Comparison of ENCODE assay signal across 28 cellular contexts in genomic region chr5:132202711-132203463, GRCh38. TPM values are rescaled to one million over a fixed set of nuclear protein-coding genes. Genes with fewer than 3 reads are reported as not detected.
DNase-seq lines count a peak whose midpoint lies in the region; ATAC-seq and TF ChIP-seq lines count a peak whose summit lies in the region.
"Had no signal": no experiment of that assay in that cellular context is flagged by ENCODE, and none has a peak within 500 bp of the region (broad histone marks: within the 10 kb centered on the region; RNA-seq: fewer than 3 reads in every experiment).

No MANE protein-coding gene starts in this region.

- H3K79me1 ChIP-seq in mesendoderm (ENCODE audit: low read length), result no peaks in the 10 kb centered on the region

- H3K9me3 Mint-ChIP-seq in activated T-helper 1 cell treated with anti-CD3 and anti-CD28 coated beads, Interleukin-12 subunit alpha, Interleukin-12 subunit beta, Interleukin-2, Interleukin-4 antibody, amounts not matched to agents 30 ng/mL and 10 ng/mL and 1 ng/mL, durations not matched to agents 14 hours and 24 hours and 36 hours, result no peaks in the 10 kb centered on the region
- H3K9me3 Mint-ChIP-seq: activated CD4-positive, alpha-beta T cell treated with anti-CD3 and anti-CD28 coated beads, Interleukin-2, amount 10 ng/mL, durations not matched to agents 7 days and 5 days; activated naive CD4-positive, alpha-beta T cell treated with anti-CD3 and anti-CD28 coated beads, Interleukin-2, amount 50 U/mL, for 72 hours; activated T-helper 2 cell treated with anti-CD3 and anti-CD28 coated beads, Interferon-gamma antibody, Interleukin-2, Interleukin-4, amounts not matched to agents 10 μg/mL and 5 μg/mL and 100 μg/mL, durations not matched to agents 14 hours and 24 hours and 36 hours; natural killer cell had no signal

- H3K4me2 ChIP-seq in mesendoderm (ENCODE audit: low read length), result no peak overlapping the region

- no peaks in the 10 kb centered on the region for H3K27me3 Mint-ChIP-seq in activated T-helper 1 cell treated with anti-CD3 and anti-CD28 coated beads, Interleukin-12 subunit alpha, Interleukin-12 subunit beta, Interleukin-2, Interleukin-4 antibody, amounts not matched to agents 30 ng/mL and 10 ng/mL and 1 ng/mL, durations not matched to agents 14 hours and 24 hours and 36 hours (ENCODE audit: insufficient read depth)

- H3K27ac ChIP-seq in heart right ventricle (peak overlapping the region in 7 of 10 donors; percentile 12 to 71 (median 52)), mesendoderm (ENCODE audit: low read depth, low read length) (no peak overlapping the region), vagina (no peak overlapping the region), upper lobe of right lung (no peak overlapping the region)
- H3K27ac ChIP-seq: ovary, sigmoid colon, transverse colon had no signal

- no peak for ATAC-seq in heart right ventricle
- no peak for ATAC-seq in left ventricle myocardium superior
- no peak for ATAC-seq in upper lobe of right lung
- no peak for ATAC-seq in HG03439 (IDR thresholded peaks at IDR 0.05; ENCODE audit: unreplicated experiment)
- ATAC-seq: activated naive CD4-positive, alpha-beta T cell treated with anti-CD3 and anti-CD28 coated beads, Interleukin-2, amount 50 U/mL, for 72 hours; left colon; natural killer cell had no signal

- no peak overlapping the region for H2BK120ac ChIP-seq in mesendoderm (ENCODE audit: low read depth, low read length)

- H3K56ac ChIP-seq in mesendoderm (ENCODE audit: low read length), result no peak overlapping the region

- DNase-seq in heart right ventricle, result no peak
- DNase-seq in left ventricle myocardium superior, result no peak
- DNase-seq in activated T-helper 1 cell treated with anti-CD3 and anti-CD28 coated beads, Interleukin-12 subunit alpha, Interleukin-12 subunit beta, Interleukin-2, Interleukin-4 antibody, amounts not matched to agents 30 ng/mL and 10 ng/mL and 1 ng/mL, durations not matched to agents 14 hours and 24 hours and 36 hours (ENCODE audit: low spot score), result no peak
- no peak for DNase-seq in mesendoderm
- peak; percentile 54 to 55 for DNase-seq in vagina (ENCODE audit: extremely low spot score in 2 of 2)
- DNase-seq in upper lobe of right lung, result no peak
- no peak for DNase-seq in NCI-H82 (lab: John Stamatoyannopoulos, UW)
- DNase-seq: activated CD4-positive, alpha-beta T cell treated with anti-CD3 and anti-CD28 coated beads, Interleukin-2, amount 10 ng/mL, durations not matched to agents 7 days and 5 days; cerebellar nuclear complex; GF-D8; left colon; midbrain; natural killer cell; NCI-H1092 treated with DMSO at 0.1 percent for 48 hours; NCI-H2029; NCI-H226; NCI-H748 treated with DMSO at 0.1 percent for 48 hours; ovary; SHP77 treated with DMSO at 0.1 percent for 48 hours; sigmoid colon; stimulated activated CD4-positive, alpha-beta T cell treated with anti-CD3 and anti-CD28 coated beads, Interleukin-15, amount 100 ng/mL, for 24 hours; SW 1271; T1000; transverse colon had no signal

- intact Hi-C loops in heart right ventricle (cut with DNase I) (no loop called here), left ventricle myocardium superior (cut with micrococcal nuclease) (no loop called here), vagina (cut with DNase I) (no loop called here), upper lobe of right lung (cut with DNase I) (no loop called here)
- intact Hi-C loops in activated T-helper 1 cell treated with anti-CD3 and anti-CD28 coated beads, Interleukin-12 subunit alpha, Interleukin-12 subunit beta, Interleukin-2, Interleukin-4 antibody, amounts not matched to agents 30 ng/mL and 10 ng/mL and 1 ng/mL, durations not matched to agents 14 hours and 24 hours and 36 hours (cut with micrococcal nuclease), result no loop called here

- H3K36me3 Mint-ChIP-seq in activated T-helper 1 cell treated with anti-CD3 and anti-CD28 coated beads, Interleukin-12 subunit alpha, Interleukin-12 subunit beta, Interleukin-2, Interleukin-4 antibody, amounts not matched to agents 30 ng/mL and 10 ng/mL and 1 ng/mL, durations not matched to agents 14 hours and 24 hours and 36 hours (ENCODE audit: low read depth), result peaks cover 49% of the 10 kb centered on the region
- H3K36me3 Mint-ChIP-seq: activated naive CD4-positive, alpha-beta T cell treated with anti-CD3 and anti-CD28 coated beads, Interleukin-2, amount 50 U/mL, for 72 hours; natural killer cell had no signal

- H2BK5ac ChIP-seq in mesendoderm (ENCODE audit: low read length), result no peak overlapping the region

- no peak overlapping the region for H3K18ac ChIP-seq in mesendoderm (ENCODE audit: low read length)

- peaks cover 12% of the 10 kb centered on the region for H3K4me1 Mint-ChIP-seq in activated T-helper 1 cell treated with anti-CD3 and anti-CD28 coated beads, Interleukin-12 subunit alpha, Interleukin-12 subunit beta, Interleukin-2, Interleukin-4 antibody, amounts not matched to agents 30 ng/mL and 10 ng/mL and 1 ng/mL, durations not matched to agents 14 hours and 24 hours and 36 hours (ENCODE audit: low read depth)
- H3K4me1 Mint-ChIP-seq: activated CD4-positive, alpha-beta T cell treated with anti-CD3 and anti-CD28 coated beads, Interleukin-2, amount 10 ng/mL, durations not matched to agents 7 days and 5 days had no signal

- H3K4me1 ChIP-seq in heart right ventricle (peaks cover 23 to 53% (median 35%) of the 10 kb centered on the region in 9 donors), mesendoderm (ENCODE audit: control insufficient read depth, low read depth, low read length) (no peaks in the 10 kb centered on the region), vagina (peaks cover 13% of the 10 kb centered on the region), upper lobe of right lung (no peaks in the 10 kb centered on the region)
- H3K4me1 ChIP-seq: HAP-1, sigmoid colon had no signal

- H3K4me3 ChIP-seq in heart right ventricle, result no peak overlapping the region
- no peak overlapping the region for H3K4me3 ChIP-seq in mesendoderm (ENCODE audit: low read length)
- H3K4me3 ChIP-seq in vagina, result no peak overlapping the region
- no peak overlapping the region for H3K4me3 ChIP-seq in upper lobe of right lung
- H3K4me3 ChIP-seq: HAP-1, ovary, sigmoid colon, transverse colon had no signal

- no peaks in the 10 kb centered on the region for H3K79me2 ChIP-seq in mesendoderm (ENCODE audit: control insufficient read depth, insufficient read depth, low read length)

- H2AK5ac ChIP-seq in mesendoderm (ENCODE audit: low read length), result no peak overlapping the region

- no peak overlapping the region for H4K5ac ChIP-seq in mesendoderm (ENCODE audit: low read length)

- 95 to 100% methylated on average over 2 of the region's 2 CpGs for WGBS in heart right ventricle, 2 donors
- WGBS in mesendoderm (ENCODE audit: extremely low coverage, insufficient coverage, low lambda C conversion rate), result no CpG with 5 or more reads among the region's 2 CpGs

- no peak overlapping the region for H3K4ac ChIP-seq in mesendoderm (ENCODE audit: low read depth, low read length)

- H3K27ac Mint-ChIP-seq in activated T-helper 1 cell treated with anti-CD3 and anti-CD28 coated beads, Interleukin-12 subunit alpha, Interleukin-12 subunit beta, Interleukin-2, Interleukin-4 antibody, amounts not matched to agents 30 ng/mL and 10 ng/mL and 1 ng/mL, durations not matched to agents 14 hours and 24 hours and 36 hours, result peak overlapping the region; percentile 42
- H3K27ac Mint-ChIP-seq: activated CD4-positive, alpha-beta T cell treated with anti-CD3 and anti-CD28 coated beads, Interleukin-2, amount 10 ng/mL, durations not matched to agents 7 days and 5 days; activated T-helper 2 cell treated with anti-CD3 and anti-CD28 coated beads, Interferon-gamma antibody, Interleukin-2, Interleukin-4, amounts not matched to agents 10 μg/mL and 5 μg/mL and 100 μg/mL, durations not matched to agents 14 hours and 24 hours and 36 hours; natural killer cell had no signal

- peaks cover 0 to 100% (median 33%) of the 10 kb centered on the region in 9 donors for H3K36me3 ChIP-seq in heart right ventricle
- no peaks in the 10 kb centered on the region for H3K36me3 ChIP-seq in mesendoderm (ENCODE audit: control insufficient read depth, insufficient read depth, low read length)
- peaks cover 0 to 46% of the 10 kb centered on the region in 2 donors for H3K36me3 ChIP-seq in vagina
- H3K36me3 ChIP-seq in upper lobe of right lung, result peaks cover 56% of the 10 kb centered on the region
- H3K36me3 ChIP-seq: HAP-1, ovary had no signal

- H3K4me3 Mint-ChIP-seq in activated T-helper 1 cell treated with anti-CD3 and anti-CD28 coated beads, Interleukin-12 subunit alpha, Interleukin-12 subunit beta, Interleukin-2, Interleukin-4 antibody, amounts not matched to agents 30 ng/mL and 10 ng/mL and 1 ng/mL, durations not matched to agents 14 hours and 24 hours and 36 hours, result no peak overlapping the region
- H3K4me3 Mint-ChIP-seq: activated CD4-positive, alpha-beta T cell treated with anti-CD3 and anti-CD28 coated beads, Interleukin-2, amount 10 ng/mL, durations not matched to agents 7 days and 5 days; natural killer cell had no signal

- H3K27me3 ChIP-seq in heart right ventricle, result no peaks in the 10 kb centered on the region
- no peaks in the 10 kb centered on the region for H3K27me3 ChIP-seq in mesendoderm (ENCODE audit: insufficient read depth, low read length, poor library complexity)
- H3K27me3 ChIP-seq in vagina, result no peaks in the 10 kb centered on the region
- H3K27me3 ChIP-seq in upper lobe of right lung, result no peaks in the 10 kb centered on the region
- H3K27me3 ChIP-seq: ovary, sigmoid colon, transverse colon had no signal

- TF ChIP-seq CTCF in heart right ventricle (IDR thresholded peaks at IDR 0.05) (no peak), vagina (IDR thresholded peaks at IDR 0.05) (no peak), upper lobe of right lung (IDR thresholded peaks at IDR 0.05) (no peak)

- H3K9ac ChIP-seq in mesendoderm (ENCODE audit: low read length), result no peak overlapping the region

- no peak for TF ChIP-seq POLR2A in vagina (IDR thresholded peaks at IDR 0.05)

- no peak overlapping the region for H4K8ac ChIP-seq in mesendoderm (ENCODE audit: low read depth, low read length)

- H3K9me3 ChIP-seq in heart right ventricle, result no peaks in the 10 kb centered on the region
- no peaks in the 10 kb centered on the region for H3K9me3 ChIP-seq in vagina
- H3K9me3 ChIP-seq in upper lobe of right lung, result no peaks in the 10 kb centered on the region
- H3K9me3 ChIP-seq: HAP-1, ovary, sigmoid colon, transverse colon had no signal

- H2BK15ac ChIP-seq in mesendoderm (replicated peaks; ENCODE audit: low read depth), result no peak overlapping the region

- peak overlapping the region; percentile 80 for H3K23ac ChIP-seq in mesendoderm (ENCODE audit: low read length)

RNA-seq across cellular contexts. Expression of gene P4HA2, which starts 24.8 kb away (rescaled TPM):
- total RNA-seq in heart right ventricle (10 to 100 TPM; 35.0 to 77.1 (median 52.4) TPM), left ventricle myocardium superior (78.4 TPM), vagina (42.0 TPM), upper lobe of right lung (79.0 TPM)
- 10 to 100 TPM; 27.2 to 97.0 TPM for polyA plus RNA-seq in heart right ventricle
- total RNA-seq in activated T-helper 1 cell treated with anti-CD3 and anti-CD28 coated beads, Interleukin-12 subunit alpha, Interleukin-12 subunit beta, Interleukin-2, Interleukin-4 antibody, amounts not matched to agents 30 ng/mL and 10 ng/mL and 1 ng/mL, durations not matched to agents 14 hours and 24 hours and 36 hours, result 48.7 and 49.4 TPM in 2 replicates
- polyA plus RNA-seq in mesendoderm (2013, experiment 1 of 2), result 1.7 TPM
- polyA plus RNA-seq in mesendoderm (2013, experiment 2 of 2), result 1.8 TPM

RNA-seq across cellular contexts. Expression of gene PDLIM4, which starts 54.6 kb away (rescaled TPM):
- 1 to 10 TPM; 2.1 to 8.7 (median 3.4) TPM for total RNA-seq in heart right ventricle
- polyA plus RNA-seq in heart right ventricle, result 10 to 100 TPM in 1 of 2 donors, 1 to 10 TPM in 1; 3.4 to 15.3 TPM
- total RNA-seq in left ventricle myocardium superior, result 3.8 TPM
- 1.4 and 2.0 TPM in 2 replicates for total RNA-seq in activated T-helper 1 cell treated with anti-CD3 and anti-CD28 coated beads, Interleukin-12 subunit alpha, Interleukin-12 subunit beta, Interleukin-2, Interleukin-4 antibody, amounts not matched to agents 30 ng/mL and 10 ng/mL and 1 ng/mL, durations not matched to agents 14 hours and 24 hours and 36 hours
- 4.9 TPM for polyA plus RNA-seq in mesendoderm (2013, experiment 1 of 2)
- polyA plus RNA-seq in mesendoderm (2013, experiment 2 of 2), result 5.2 TPM
- total RNA-seq in vagina, result 76.4 TPM
- 7.4 TPM for total RNA-seq in upper lobe of right lung
- total RNA-seq: activated CD4-positive, alpha-beta T cell treated with anti-CD3 and anti-CD28 coated beads, Interleukin-2, amount 10 ng/mL, durations not matched to agents 7 days and 5 days; activated naive CD4-positive, alpha-beta T cell treated with anti-CD3 and anti-CD28 coated beads, Interleukin-2, amount 50 U/mL, for 72 hours; natural killer cell had no signal

Comparison
In these comparisons a context has a peak if more than half of its experiments do, and no peak if none do; other contexts are left out.
1. DNase-seq: peak in vagina (2 of 2); none in heart right ventricle (0 of 2), left ventricle myocardium superior (single experiment), activated T-helper 1 cell treated with anti-CD3 and anti-CD28 coated beads, Interleukin-12 subunit alpha, Interleukin-12 subunit beta, Interleukin-2, Interleukin-4 antibody, amounts not matched to agents 30 ng/mL and 10 ng/mL and 1 ng/mL, durations not matched to agents 14 hours and 24 hours and 36 hours (single experiment), mesendoderm (single experiment), upper lobe of right lung (single experiment) and NCI-H82 (single experiment).
2. H3K27ac ChIP-seq: peak in heart right ventricle (7 of 10); none in mesendoderm (single experiment), vagina (single experiment) and upper lobe of right lung (single experiment).